6 cellular contexts compared by ENCODE assay signal in the genomic region with DNA sequence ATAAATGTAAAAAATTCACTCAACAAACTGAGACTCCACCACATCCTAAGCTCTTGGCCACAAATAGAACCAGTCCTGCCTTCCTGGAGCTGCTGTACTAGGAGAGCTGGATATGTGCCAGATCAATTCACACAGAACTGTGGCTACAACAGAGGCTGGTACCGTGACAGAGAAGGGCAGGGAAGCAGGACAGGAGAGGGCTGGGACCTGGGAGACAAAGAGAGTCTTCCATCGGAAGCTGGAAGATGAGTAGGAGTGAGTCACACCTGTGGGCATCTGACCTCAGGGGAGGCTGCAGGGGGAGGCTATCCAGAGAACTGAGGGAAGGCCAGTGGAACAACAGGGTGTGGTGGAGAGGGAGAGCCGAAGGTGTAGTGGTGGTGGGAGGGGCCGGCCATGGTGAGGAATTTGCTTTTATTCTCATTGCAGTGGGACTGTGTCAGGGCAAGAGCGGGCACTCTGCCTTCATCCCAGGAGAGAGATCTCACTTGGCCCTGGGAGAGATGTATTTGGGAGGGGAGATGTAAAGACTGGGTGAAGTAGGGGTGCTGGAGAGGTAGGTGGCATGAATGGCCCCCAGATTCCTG. TPM values are rescaled to one million over a fixed set of nuclear protein-coding genes. Genes with fewer than 3 reads are reported as not detected.
DNase-seq lines count a peak whose midpoint lies in the region; TF ChIP-seq lines count a peak whose summit lies in the region.

No MANE protein-coding gene starts in this region.

- H3K9me3 ChIP-seq in CD4-positive, alpha-beta memory T cell (ENCODE audit: control insufficient read depth in 1 of 2, low read length in 2 of 2): no peaks in the 10 kb centered on the region

- H3K4me3 ChIP-seq in CD4-positive, alpha-beta memory T cell (ENCODE audit: low read length in 2 of 2): no peak overlapping the region
- no peak overlapping the region for H3K4me3 ChIP-seq in foreskin fibroblast (ENCODE audit: low read depth in 1 of 2, low read length in 2 of 2)

- peak in 1 of 5 donors; percentile 28 for DNase-seq in CD4-positive, alpha-beta memory T cell
- DNase-seq in OCI-M1 (lab: John Stamatoyannopoulos, UW) (peak; percentile 23), foreskin fibroblast (peak; percentile 36 to 62), type B pancreatic cell (ENCODE audit: extremely low spot score, unreplicated experiment) (no peak), endothelial cell (ENCODE audit: low spot score) (no peak)
- DNase-seq in activated effector memory CD4-positive, alpha-beta T cell treated with Interleukin-2 at 50 U/mL for 16 hours: no peak

- peaks cover 63% of the 10 kb centered on the region for H3K4me1 ChIP-seq in CD4-positive, alpha-beta memory T cell (ENCODE audit: insufficient read depth, low read length)

- no peak overlapping the region for H3K27ac ChIP-seq in CD4-positive, alpha-beta memory T cell (ENCODE audit: low read depth, low read length)

- no peaks in the 10 kb centered on the region for H3K36me3 ChIP-seq in CD4-positive, alpha-beta memory T cell (ENCODE audit: insufficient read depth, low read length)

- H3K27me3 ChIP-seq in CD4-positive, alpha-beta memory T cell (ENCODE audit: insufficient read depth, low read length): no peaks in the 10 kb centered on the region

- no peaks in the 10 kb centered on the region for H3K9me3 Mint-ChIP-seq in CD4-positive, alpha-beta memory T cell
- H3K9me3 Mint-ChIP-seq in type B pancreatic cell (no peaks in the 10 kb centered on the region), endothelial cell (ENCODE audit: unreplicated experiment) (no peaks in the 10 kb centered on the region)

- CTCF ChIA-PET in CD4-positive, alpha-beta memory T cell (lab: Charles Lee; ENCODE audit: partially characterized antibody): interaction anchor here (1.0 to 2.1 kb wide), 3 partner anchors 12 to 19 kb away, joined by 3 to 7 read pairs (median 6); a partner anchor contains a TSS

- no peaks in the 10 kb centered on the region for H3K27me3 Mint-ChIP-seq in CD4-positive, alpha-beta memory T cell
- peaks cover 2% of the 10 kb centered on the region for H3K27me3 Mint-ChIP-seq in type B pancreatic cell
- H3K27me3 Mint-ChIP-seq in endothelial cell (ENCODE audit: unreplicated experiment): peaks cover 33% of the 10 kb centered on the region

- peak overlapping the region in 6 of 7 donors; percentile 55 to 91 (median 84) for H3K27ac Mint-ChIP-seq in CD4-positive, alpha-beta memory T cell
- H3K27ac Mint-ChIP-seq in type B pancreatic cell: peak overlapping the region; percentile 92
- no peak overlapping the region for H3K27ac Mint-ChIP-seq in endothelial cell (ENCODE audit: unreplicated experiment)

- H3K4me1 Mint-ChIP-seq in CD4-positive, alpha-beta memory T cell: peaks cover 35 to 65% (median 50%) of the 10 kb centered on the region in 4 donors
- H3K4me1 Mint-ChIP-seq in type B pancreatic cell (ENCODE audit: unreplicated experiment) (peaks cover 34% of the 10 kb centered on the region), endothelial cell (ENCODE audit: unreplicated experiment) (peaks cover 16% of the 10 kb centered on the region)

- POLR2A ChIA-PET in CD4-positive, alpha-beta memory T cell (lab: Charles Lee; ENCODE audit: partially characterized antibody): interaction anchor here (0.9 to 18.2 kb wide), 8 partner anchors 11 to 62 kb away, joined by 3 to 403 read pairs (median 6); a partner anchor contains a TSS

- H3K36me3 Mint-ChIP-seq in CD4-positive, alpha-beta memory T cell: no peaks in the 10 kb centered on the region
- no peaks in the 10 kb centered on the region for H3K36me3 Mint-ChIP-seq in type B pancreatic cell
- peaks cover 7% of the 10 kb centered on the region for H3K36me3 Mint-ChIP-seq in endothelial cell (ENCODE audit: low read depth, unreplicated experiment)

- no peak for TF ChIP-seq CTCF in foreskin fibroblast (IDR thresholded peaks at IDR 0.05; ENCODE audit: low read depth, low read length)
- TF ChIP-seq CTCF in type B pancreatic cell (conservative IDR thresholded peaks at IDR 0.05): no peak
- no peak for TF ChIP-seq CTCF in endothelial cell (IDR thresholded peaks at IDR 0.05; ENCODE audit: unreplicated experiment)

- H3K4me3 Mint-ChIP-seq in CD4-positive, alpha-beta memory T cell: peak overlapping the region in 5 of 8 donors; percentile 21 to 61 (median 39)
- H3K4me3 Mint-ChIP-seq in type B pancreatic cell (peak overlapping the region; percentile 74), endothelial cell (ENCODE audit: unreplicated experiment) (no peak overlapping the region)

- intact Hi-C loops in CD4-positive, alpha-beta memory T cell (cut with micrococcal nuclease): no loop called here

RNA-seq across cellular contexts. Expression of a gene that starts 1.9 kb away (rescaled TPM):
- 100 to 1,000 TPM; 201 to 211 TPM for total RNA-seq in CD4-positive, alpha-beta memory T cell
- 10 to 100 TPM in 1 of 2 donors, 1 to 10 TPM in 1; 9.0 to 23.6 TPM for polyA plus RNA-seq in CD4-positive, alpha-beta memory T cell
- total RNA-seq in type B pancreatic cell (ENCODE audit: low replicate concordance) (71.8 and 74.1 TPM in 2 replicates), endothelial cell (ENCODE audit: unreplicated experiment) (1.7 TPM)

RNA-seq across cellular contexts. Expression of a gene that starts 10.2 kb away (rescaled TPM):
- total RNA-seq in CD4-positive, alpha-beta memory T cell: 10 to 100 TPM; 24.6 to 27.5 TPM
- polyA plus RNA-seq in CD4-positive, alpha-beta memory T cell: 10 to 100 TPM; 70.1 to 74.9 TPM
- total RNA-seq in type B pancreatic cell (ENCODE audit: low replicate concordance) (32.2 and 33.9 TPM in 2 replicates), endothelial cell (ENCODE audit: unreplicated experiment) (37.4 TPM)

RNA-seq across cellular contexts. Expression of a gene that starts 12.3 kb away (rescaled TPM):
- 10 to 100 TPM; 68.9 to 71.4 TPM for total RNA-seq in CD4-positive, alpha-beta memory T cell
- 100 to 1,000 TPM; 130 to 164 TPM for polyA plus RNA-seq in CD4-positive, alpha-beta memory T cell
- total RNA-seq in type B pancreatic cell (ENCODE audit: low replicate concordance): 55.7 and 56.1 TPM in 2 replicates
- 44.7 TPM for total RNA-seq in endothelial cell (ENCODE audit: unreplicated experiment)

RNA-seq across cellular contexts. Expression of a gene that starts 15.8 kb away (rescaled TPM):
- 100 to 1,000 TPM; 151 to 154 TPM for total RNA-seq in CD4-positive, alpha-beta memory T cell
- polyA plus RNA-seq in CD4-positive, alpha-beta memory T cell: 10 to 100 TPM in 1 of 2 donors, 1 to 10 TPM in 1; 8.9 to 25.2 TPM
- 10.9 and 14.7 TPM in 2 replicates for total RNA-seq in type B pancreatic cell (ENCODE audit: low replicate concordance)
- total RNA-seq in endothelial cell (ENCODE audit: unreplicated experiment): 4.7 TPM

RNA-seq across cellular contexts. Expression of a gene that starts 35.2 kb away (rescaled TPM):
- total RNA-seq in CD4-positive, alpha-beta memory T cell: 10 to 100 TPM; 72.5 to 81.3 TPM
- polyA plus RNA-seq in CD4-positive, alpha-beta memory T cell: 10 to 100 TPM; 22.9 to 40.8 TPM
- total RNA-seq in type B pancreatic cell (ENCODE audit: low replicate concordance) (79.4 and 80.4 TPM in 2 replicates), endothelial cell (ENCODE audit: unreplicated experiment) (99.1 TPM)

Comparison
In these comparisons a context has a peak if more than half of its experiments do, and no peak if none do; other contexts are left out.
1. DNase-seq: peak in OCI-M1 (single experiment) and foreskin fibroblast (2 of 2); none in type B pancreatic cell (single experiment), activated effector memory CD4-positive, alpha-beta T cell treated with Interleukin-2 at 50 U/mL for 16 hours (single experiment) and endothelial cell (single experiment).
2. RNA of a gene that starts 1.9 kb away (total RNA-seq): 201 to 211 TPM in CD4-positive, alpha-beta memory T cell and 71.8 to 74.1 TPM in type B pancreatic cell; 1.7 TPM in endothelial cell (single experiment); every median in the first group is over 10 times any median in the second.